Comparison of ENCODE assay signal across 28 cellular contexts in the genomic region with DNA sequence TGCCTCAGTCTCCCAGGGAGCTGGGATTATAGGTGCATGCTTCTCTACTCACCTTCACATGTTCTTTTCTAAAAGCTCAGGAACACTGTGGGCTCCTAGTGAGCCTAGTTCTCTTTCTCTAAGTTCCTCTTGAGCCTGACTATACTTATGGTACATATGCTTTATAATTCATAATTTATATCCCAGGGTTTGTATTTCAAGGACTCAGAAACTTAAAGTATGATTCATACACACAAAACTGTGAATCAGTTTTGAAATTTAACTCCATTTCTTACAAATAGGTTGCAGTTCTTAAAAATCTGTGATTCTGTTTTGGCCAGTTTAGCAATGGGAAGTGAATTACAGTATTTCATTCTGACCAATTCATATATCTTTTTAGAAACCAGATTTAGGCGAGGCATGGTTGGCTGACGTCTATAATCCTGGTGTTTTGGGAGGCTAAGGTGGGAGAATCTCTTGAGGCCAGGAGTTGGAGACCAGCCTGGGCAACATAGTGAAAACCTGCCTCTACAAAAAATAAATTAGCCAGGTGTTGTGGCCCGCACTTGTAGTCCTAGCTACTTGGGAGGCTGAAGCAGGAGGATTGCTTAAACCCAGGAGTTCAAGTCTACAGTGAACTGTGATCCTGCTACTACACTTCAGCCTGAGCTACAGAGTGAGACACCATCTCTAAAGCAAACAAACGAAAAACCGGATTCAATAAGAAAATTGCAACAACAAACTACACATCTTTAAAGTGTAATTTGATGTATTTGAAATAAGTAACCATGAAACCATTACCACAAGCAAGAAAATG. TPM values are rescaled to one million over a fixed set of nuclear protein-coding genes. Genes with fewer than 3 reads are reported as not detected.
A peak's percentile ranks its signal among the peaks of the same experiment; 100 is the strongest.
DNase-seq lines count a peak whose midpoint lies in the region; ATAC-seq, FAIRE-seq and TF ChIP-seq lines count a peak whose summit lies in the region.
"Had no signal": no experiment of that assay in that cellular context is flagged by ENCODE, and none has a peak within 500 bp of the region (broad histone marks: within the 10 kb centered on the region; RNA-seq: fewer than 3 reads in every experiment).

No MANE protein-coding gene starts in this region.

- dilution Hi-C loops in mammary epithelial cell (cut with HindIII; ENCODE audit: low sequenced_read_pairs): no loop called here

- 71% methylated on average over 5 of the region's 5 CpGs for WGBS in A549 (ENCODE audit: missing lambda C conversion rate)
- WGBS in mammary epithelial cell (ENCODE audit: low coverage, missing lambda C conversion rate): 96% methylated on average over 4 of the region's 5 CpGs

- no peak for FAIRE-seq in A549 (lab: Jason Lieb, UNC)
- FAIRE-seq: A204.1 had no signal

- no peak for TF ChIP-seq EP300 in A549 (IDR thresholded peaks at IDR 0.05)

- in situ Hi-C loops in mammary epithelial cell (cut with MboI; ENCODE audit: low sequenced_read_pairs in 2 of 2): no loop called here

- no peaks in the 10 kb centered on the region for H3K36me3 ChIP-seq in mammary epithelial cell (ENCODE audit: insufficient read depth, low read length)
- H3K36me3 ChIP-seq in lower lobe of right lung: no peaks in the 10 kb centered on the region
- H3K36me3 ChIP-seq: HAP-1, sigmoid colon had no signal

- H3K9me3 ChIP-seq in A549 (no peaks in the 10 kb centered on the region), mammary epithelial cell (replicated peaks; ENCODE audit: insufficient read depth, low read length) (no peaks in the 10 kb centered on the region), lower lobe of right lung (no peaks in the 10 kb centered on the region)
- H3K9me3 ChIP-seq: HAP-1, sigmoid colon had no signal

- no peak; a peak in 2 of 6 replicates for ATAC-seq in A549
- no peak for ATAC-seq in lower lobe of right lung
- no peak for ATAC-seq in HG03565 (IDR thresholded peaks at IDR 0.05; ENCODE audit: unreplicated experiment)
- ATAC-seq: Right ventricle myocardium inferior had no signal

- POLR2A ChIA-PET in A549 (lab: Yijun Ruan, JAX): interaction anchor here (1.2 kb wide), 1 partner anchor 16 kb away, joined by 3 read pairs; the partner anchor contains the start of gene RASAL2

- no peak overlapping the region for H3K9ac ChIP-seq in mammary epithelial cell (ENCODE audit: insufficient read depth, low read length)

- H3K9me3 Mint-ChIP-seq in HFFc6: no peaks in the 10 kb centered on the region
- H3K9me3 Mint-ChIP-seq: activated B cell treated with CpG ODN at 0.5 μM for 24 hours; activated T-helper 2 cell treated with anti-CD3 and anti-CD28 coated beads, Interferon-gamma antibody, Interleukin-2, Interleukin-4, amounts not matched to agents 10 μg/mL and 5 μg/mL and 100 μg/mL, durations not matched to agents 14 hours and 24 hours and 36 hours; type B pancreatic cell had no signal

- TF ChIP-seq RAD21 in A549 (conservative IDR thresholded peaks at IDR 0.05 in 1 of 2, IDR thresholded peaks at IDR 0.05 in 1 of 2): no peak

- 0 out of 2 replicates have a peak, but pooled peaks cover 4% of the 10 kb centered on the region for H3K36me3 Mint-ChIP-seq in HFFc6 (ENCODE audit: low read depth)
- H3K36me3 Mint-ChIP-seq: activated naive CD8-positive, alpha-beta T cell; type B pancreatic cell had no signal

- no peak for TF ChIP-seq CTCF in A549 (IDR thresholded peaks at IDR 0.05)
- no peak for TF ChIP-seq CTCF in HFFc6 (IDR thresholded peaks at IDR 0.05)
- no peak for TF ChIP-seq CTCF in mammary epithelial cell (conservative IDR thresholded peaks at IDR 0.05 in 1 of 2, IDR thresholded peaks at IDR 0.05 in 1 of 2; ENCODE audit: extremely low read depth in 1 of 2, insufficient read depth in 1 of 2, low read depth in 1 of 2, low read length in 2 of 2)
- no peak for TF ChIP-seq CTCF in foreskin fibroblast (IDR thresholded peaks at IDR 0.05; ENCODE audit: low read depth, low read length)
- no peak for TF ChIP-seq CTCF in lower lobe of right lung (IDR thresholded peaks at IDR 0.05)

- H3K27me3 ChIP-seq in mammary epithelial cell (ENCODE audit: insufficient read depth, low read length): no peaks in the 10 kb centered on the region
- H3K27me3 ChIP-seq in lower lobe of right lung (ENCODE audit: low read depth): no peaks in the 10 kb centered on the region
- H3K27me3 ChIP-seq: sigmoid colon had no signal

- H3K79me2 ChIP-seq in mammary epithelial cell (ENCODE audit: insufficient read depth, low read length): peaks cover 93% of the 10 kb centered on the region

- TF ChIP-seq POLR2A in A549 (IDR thresholded peaks at IDR 0.05; ENCODE audit: low read length): no peak

- CTCF ChIA-PET in A549 (lab: Yijun Ruan, JAX): interaction anchor here (1.1 to 2.8 kb wide), 2 partner anchors 16 to 82 kb away, joined by 3 to 9 read pairs; partner anchors contain the start of gene RASAL2
- CTCF ChIA-PET in mammary epithelial cell (lab: Charles Lee; ENCODE audit: low non-redundant PET): no interaction called here

- no peak overlapping the region for H2AFZ ChIP-seq in mammary epithelial cell (ENCODE audit: low read depth, low read length)

- peak overlapping the region in 1 of 2 experiments; percentile 50; a peak in 2 of 6 replicates for H3K27ac ChIP-seq in A549
- no peak overlapping the region for H3K27ac ChIP-seq in mammary epithelial cell (ENCODE audit: insufficient read depth, low read depth, low read length)
- H3K27ac ChIP-seq in lower lobe of right lung: no peak overlapping the region
- H3K27ac ChIP-seq: sigmoid colon had no signal

- H3K27me3 Mint-ChIP-seq in HFFc6 (ENCODE audit: insufficient read depth): peaks cover 2% of the 10 kb centered on the region; the same call in 1 of the 2 replicates
- H3K27me3 Mint-ChIP-seq: activated naive CD8-positive, alpha-beta T cell; progenitor cell of endocrine pancreas; type B pancreatic cell had no signal

- H3K4me1 ChIP-seq in A549 (peaks cover 27% of the 10 kb centered on the region), mammary epithelial cell (ENCODE audit: insufficient read depth, low read length) (peaks cover 19% of the 10 kb centered on the region), lower lobe of right lung (peaks cover 20% of the 10 kb centered on the region)
- H3K4me1 ChIP-seq: HAP-1, sigmoid colon had no signal

- intact Hi-C loops in mammary epithelial cell (cut with micrococcal nuclease): no loop called here
- intact Hi-C loops in lower lobe of right lung (cut with DNase I): no loop called here
- intact Hi-C loops in posterior vena cava (cut with DNase I): no loop called here

- H3K4me2 ChIP-seq in A549 (peak overlapping the region; percentile 30; the same call in 2 of the 3 replicates), mammary epithelial cell (ENCODE audit: insufficient read depth, low read depth, low read length) (no peak overlapping the region)

- H3K27ac Mint-ChIP-seq in HFFc6: peak overlapping the region; percentile 55
- H3K27ac Mint-ChIP-seq: activated B cell treated with CpG ODN at 0.5 μM for 24 hours; activated naive CD8-positive, alpha-beta T cell; activated T-helper 2 cell treated with anti-CD3 and anti-CD28 coated beads, Interferon-gamma antibody, Interleukin-2, Interleukin-4, amounts not matched to agents 10 μg/mL and 5 μg/mL and 100 μg/mL, durations not matched to agents 14 hours and 24 hours and 36 hours; progenitor cell of endocrine pancreas; type B pancreatic cell had no signal

- no peak overlapping the region for H3K4me3 Mint-ChIP-seq in HFFc6
- H3K4me3 Mint-ChIP-seq: activated B cell treated with CpG ODN at 0.5 μM for 24 hours; activated naive CD8-positive, alpha-beta T cell; type B pancreatic cell had no signal

- H3K4me1 Mint-ChIP-seq in HFFc6 (ENCODE audit: low read depth): peaks cover 52% of the 10 kb centered on the region
- H3K4me1 Mint-ChIP-seq: activated B cell treated with CpG ODN at 0.5 μM for 24 hours had no signal

- H4K20me1 ChIP-seq in mammary epithelial cell (ENCODE audit: insufficient read depth, low read length): no peaks in the 10 kb centered on the region

- DNase-seq in A549 (ENCODE audit: low read depth in 1 of 2, low spot score in 1 of 2) (no peak), HFFc6 (no peak), mammary epithelial cell (peak; percentile 40), foreskin fibroblast (peak; percentile 10 to 41), lower lobe of right lung (no peak), posterior vena cava (ENCODE audit: low spot score) (no peak), COR-L47 (lab: John Stamatoyannopoulos, UW) (no peak)
- DNase-seq: activated B cell treated with CpG ODN at 0.5 μM for 24 hours; activated CD4-positive, alpha-beta T cell treated with anti-CD3 and anti-CD28 coated beads, Interleukin-2, amount 50 U/mL, for 4 hours; activated CD8-positive, alpha-beta memory T cell treated with anti-CD3 and anti-CD28 coated beads, Interleukin-2, amount 50 U/mL, for 48 hours; DMS79 treated with DMSO at 0.1 percent for 48 hours; effector CD8-positive, alpha-beta T cell; kidney; NCI-H1417; NCI-H2081; NCI-H345; NCI-H774; sigmoid colon; stimulated activated CD8-positive, alpha-beta memory T cell treated with anti-CD3 and anti-CD28 coated beads, Interleukin-4, amount 100 ng/mL, for 48 hours; T1000 had no signal

- H3K4me3 ChIP-seq in A549: no peak overlapping the region
- no peak overlapping the region for H3K4me3 ChIP-seq in mammary epithelial cell (replicated peaks in 1 of 3; ENCODE audit: insufficient read depth in 1 of 3, low read depth in 2 of 3, low read length in 3 of 3)
- H3K4me3 ChIP-seq in foreskin fibroblast (ENCODE audit: low read depth in 1 of 2, low read length in 2 of 2): no peak overlapping the region
- H3K4me3 ChIP-seq in lower lobe of right lung: no peak overlapping the region
- H3K4me3 ChIP-seq: HAP-1, sigmoid colon had no signal

- no TSS peak for BruUV-seq in mammary epithelial cell (replicated peaks; lab: Mats Ljungman, UMichigan)

TF ChIP-seq in A549, 52 proteins besides CTCF, POLR2A, EP300 and RAD21 (continues in another document):
- TF ChIP-seq ELK1 (IDR thresholded peaks at IDR 0.05; ENCODE audit: low read depth, low read length): no peak

RNA-seq across cellular contexts. Expression of gene RASAL2, which starts 15.6 kb away (rescaled TPM):
- polyA plus RNA-seq in A549 (2011; rRNA removed) (17.6 and 17.8 TPM in 2 replicates), A549 (2017; fragmentation: RNase III; extraction: RNeasy Plus Mini Kit Qiagen cat#74134 plus additional on column Dnase treatment) (6.4 to 7.1 TPM (median 7.0 TPM) in 3 replicates), mammary epithelial cell (34.0 TPM)
- 6.5 and 7.0 TPM in 2 replicates for polyA plus RNA-seq in A549 (2012; cell fraction: cytosol; rRNA removed)
- polyA plus RNA-seq in A549 (2012; cell fraction: nucleus; rRNA removed): 16.6 and 19.2 TPM in 2 replicates
- 38.1 and 46.3 TPM in 2 replicates for polyA minus RNA-seq in A549 (2011; rRNA and poly(A)+ RNA removed)
- total RNA-seq in HFFc6 (2021; fragmentation: NEBNext Ultra II Directional; extraction: Animal tissue kit (Norgen Biotek cat#: 25700)): 10 to 100 TPM; 21.2 to 30.7 (median 24.4) TPM
- total RNA-seq in mammary epithelial cell (10 to 100 TPM; 45.3 to 53.7 TPM), lower lobe of right lung (48.3 TPM), posterior vena cava (10 to 100 TPM; 31.0 to 34.8 TPM)
- polyA minus RNA-seq in mammary epithelial cell: 61.1 TPM

Comparison
In these comparisons a context has a peak if more than half of its experiments do, and no peak if none do; other contexts are left out.
1. DNase-seq: peak in mammary epithelial cell (single experiment) and foreskin fibroblast (2 of 2); none in A549 (0 of 2), HFFc6 (single experiment), lower lobe of right lung (single experiment), posterior vena cava (single experiment) and COR-L47 (single experiment).